In the genomic region with DNA sequence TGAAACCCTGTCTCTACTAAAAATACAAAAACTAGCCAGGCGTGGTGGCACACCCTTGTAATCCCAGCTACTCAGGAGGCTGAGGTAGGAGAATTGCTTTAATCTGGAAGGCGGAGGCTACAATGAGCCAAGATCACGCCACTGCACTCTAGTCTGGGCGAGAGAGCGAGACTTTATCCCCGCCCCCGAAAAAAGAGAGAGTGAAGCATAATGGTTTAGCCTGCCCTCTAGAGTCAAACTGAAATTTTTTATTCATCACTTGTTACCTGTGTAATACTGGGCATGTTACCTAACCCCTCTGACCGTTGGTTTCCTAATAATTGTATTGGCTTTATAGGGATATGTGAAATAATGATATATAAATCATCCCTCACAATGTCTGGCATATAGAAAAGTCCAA, we compare ENCODE assay signal across 23 cellular contexts. TPM values are rescaled to one million over a fixed set of nuclear protein-coding genes. Genes with fewer than 3 reads are reported as not detected.
"Had no signal": no experiment of that assay in that cellular context is flagged by ENCODE, and none has a peak within 500 bp of the region (broad histone marks: within the 10 kb centered on the region; RNA-seq: fewer than 3 reads in every experiment).

No MANE protein-coding gene starts in this region.

- DNase-seq: effector CD4-positive, alpha-beta T cell; endodermal cell; erythroblast; foreskin melanocyte; head of caudate nucleus; hippocampal formation; kidney glomerular epithelial cell; mucosa of descending colon; naive thymus-derived CD8-positive, alpha-beta T cell; posterior cingulate gyrus; stimulated activated CD4-positive, alpha-beta T cell treated with anti-CD3 and anti-CD28 coated beads, Interleukin-2, amount 100 ng/mL, for 24 hours; stimulated activated CD4-positive, alpha-beta T cell treated with anti-CD3 and anti-CD28 coated beads, Interleukin-4, amount 100 ng/mL, for 4 hours; stimulated activated naive B cell treated with anti-CD40 and anti-IgM and Interleukin-4, amounts not matched to agents 10 μg/mL and 1 μg/mL and 100 μg/mL, for 72 hours; stimulated activated naive CD8-positive, alpha-beta T cell treated with anti-CD3 and anti-CD28 coated beads, Interleukin-15, amount 100 ng/mL, for 72 hours; testis; upper lobe of right lung had no signal

- H3K4me1 Mint-ChIP-seq: endodermal cell; naive thymus-derived CD8-positive, alpha-beta T cell; neural crest cell; stimulated activated naive CD8-positive, alpha-beta T cell treated with anti-CD3 and anti-CD28 coated beads, Interleukin-15, amount 100 ng/mL, for 72 hours had no signal

- H3K27ac Mint-ChIP-seq: endodermal cell; naive thymus-derived CD8-positive, alpha-beta T cell; stimulated activated naive B cell treated with anti-CD40 and anti-IgM and Interleukin-4, amounts not matched to agents 10 μg/mL and 1 μg/mL and 100 μg/mL, for 72 hours; stimulated activated naive CD8-positive, alpha-beta T cell treated with anti-CD3 and anti-CD28 coated beads, Interleukin-15, amount 100 ng/mL, for 72 hours had no signal

- H3K4me1 ChIP-seq: testis, tibial nerve, upper lobe of right lung, vagina had no signal

- H3K27me3 ChIP-seq: testis, tibial nerve, upper lobe of right lung, vagina had no signal

- FAIRE-seq: endothelial cell of umbilical vein, islet of Langerhans had no signal

- H3K27ac ChIP-seq: testis, tibial nerve, upper lobe of right lung, vagina had no signal

- H3K36me3 ChIP-seq: tibial nerve, upper lobe of right lung, vagina had no signal

- H3K4me3 ChIP-seq: mucosa of descending colon, testis, tibial nerve, upper lobe of right lung, vagina had no signal

- H3K9me3 ChIP-seq: mucosa of descending colon, testis, tibial nerve, upper lobe of right lung, vagina had no signal

- H3K27me3 Mint-ChIP-seq: naive thymus-derived CD8-positive, alpha-beta T cell; stimulated activated naive B cell treated with anti-CD40 and anti-IgM and Interleukin-4, amounts not matched to agents 10 μg/mL and 1 μg/mL and 100 μg/mL, for 72 hours; stimulated activated naive CD8-positive, alpha-beta T cell treated with anti-CD3 and anti-CD28 coated beads, Interleukin-15, amount 100 ng/mL, for 72 hours had no signal

- H3K9me3 Mint-ChIP-seq: neural crest cell; stimulated activated naive CD8-positive, alpha-beta T cell treated with anti-CD3 and anti-CD28 coated beads, Interleukin-15, amount 100 ng/mL, for 72 hours had no signal

- H3K4me3 Mint-ChIP-seq: endodermal cell; naive thymus-derived CD8-positive, alpha-beta T cell; neural crest cell; stimulated activated naive B cell treated with anti-CD40 and anti-IgM and Interleukin-4, amounts not matched to agents 10 μg/mL and 1 μg/mL and 100 μg/mL, for 72 hours; stimulated activated naive CD8-positive, alpha-beta T cell treated with anti-CD3 and anti-CD28 coated beads, Interleukin-15, amount 100 ng/mL, for 72 hours had no signal

- ATAC-seq: mucosa of descending colon; naive thymus-derived CD8-positive, alpha-beta T cell; sciatic nerve; stimulated activated naive B cell treated with anti-CD40 and anti-IgM and Interleukin-4, amounts not matched to agents 10 μg/mL and 1 μg/mL and 100 μg/mL, for 72 hours; stimulated activated naive CD8-positive, alpha-beta T cell treated with anti-CD3 and anti-CD28 coated beads, Interleukin-15, amount 100 ng/mL, for 72 hours; upper lobe of right lung had no signal

RNA-seq across cellular contexts. Expression of gene GPR52, which starts 18.8 kb away (rescaled TPM):
- polyA plus RNA-seq: liver; naive thymus-derived CD8-positive, alpha-beta T cell had no signal
